In genomic region chr7:92246363-92247101, GRCh38 we compare ENCODE assay signal across 8 cellular contexts. TPM values are rescaled to one million over a fixed set of nuclear protein-coding genes. Genes with fewer than 3 reads are reported as not detected.
DNase-seq lines count a peak whose midpoint lies in the region; ATAC-seq lines count a peak whose summit lies in the region.

No MANE protein-coding gene starts in this region.

- peaks cover 39% of the 10 kb centered on the region for H3K4me1 Mint-ChIP-seq in activated naive CD4-positive, alpha-beta T cell treated with anti-CD3 and anti-CD28 coated beads for 36 hours (ENCODE audit: low read depth)

- peak overlapping the region; percentile 91 for H3K4me3 Mint-ChIP-seq in activated naive CD4-positive, alpha-beta T cell treated with anti-CD3 and anti-CD28 coated beads for 36 hours

- ATAC-seq in GM18517 (IDR thresholded peaks at IDR 0.05; ENCODE audit: unreplicated experiment): peak; percentile 37
- ATAC-seq in HG02943 (IDR thresholded peaks at IDR 0.05; ENCODE audit: low read depth, unreplicated experiment): peak; percentile 35

- no peaks in the 10 kb centered on the region for H3K9me3 Mint-ChIP-seq in activated naive CD4-positive, alpha-beta T cell treated with anti-CD3 and anti-CD28 coated beads for 36 hours

- CTCF ChIA-PET in activated naive CD4-positive, alpha-beta T cell treated with anti-CD3 and anti-CD28 coated beads for 36 hours (lab: Charles Lee): interaction anchor here (0.9 to 2.5 kb wide), 3 partner anchors 67 to 202 kb away, joined by 3 to 9 read pairs (median 3); partner anchors contain the start of genes GATAD1 and LRRD1

- peaks cover 9% of the 10 kb centered on the region for H3K36me3 Mint-ChIP-seq in activated naive CD4-positive, alpha-beta T cell treated with anti-CD3 and anti-CD28 coated beads for 36 hours (ENCODE audit: low read depth)

- intact Hi-C loops in activated naive CD4-positive, alpha-beta T cell treated with anti-CD3 and anti-CD28 coated beads for 36 hours (cut with micrococcal nuclease): loop anchor here (2.0 to 10.0 kb wide), 5 partner anchors 344 to 1900 kb away; partner anchors contain the start of genes CDK6, FAM133B, GTPBP10 and VPS50

- peak overlapping the region; percentile 80 for H3K27ac Mint-ChIP-seq in activated naive CD4-positive, alpha-beta T cell treated with anti-CD3 and anti-CD28 coated beads for 36 hours

- peak; percentile 50 for DNase-seq in Ammon's horn (ENCODE audit: low spot score)
- peak; percentile 52 for DNase-seq in NCI-H2171 treated with DMSO at 0.1 percent for 48 hours (lab: John Stamatoyannopoulos, UW)
- peak; percentile 28 for DNase-seq in activated naive CD4-positive, alpha-beta T cell treated with anti-CD3 and anti-CD28 coated beads for 36 hours
- DNase-seq in globus pallidus (ENCODE audit: low spot score): peak; percentile 60
- peak; percentile 34 for DNase-seq in occipital lobe (lab: John Stamatoyannopoulos, UW)
- DNase-seq in ecto neural progenitor cell (ENCODE audit: low spot score): no peak

- H3K27me3 Mint-ChIP-seq in activated naive CD4-positive, alpha-beta T cell treated with anti-CD3 and anti-CD28 coated beads for 36 hours (ENCODE audit: low read depth): no peaks in the 10 kb centered on the region

RNA-seq across cellular contexts. Expression of gene ANKIB1, which starts 0.8 kb away (rescaled TPM):
- 10 to 100 TPM; 37.9 to 38.4 TPM for total RNA-seq in activated naive CD4-positive, alpha-beta T cell treated with anti-CD3 and anti-CD28 coated beads for 36 hours
- 113 TPM for total RNA-seq in occipital lobe

RNA-seq across cellular contexts. Expression of gene KRIT1, which starts 0.8 kb away (rescaled TPM):
- 10 to 100 TPM; 21.5 to 27.9 TPM for total RNA-seq in activated naive CD4-positive, alpha-beta T cell treated with anti-CD3 and anti-CD28 coated beads for 36 hours
- 119 TPM for total RNA-seq in occipital lobe
